In the genomic region with DNA sequence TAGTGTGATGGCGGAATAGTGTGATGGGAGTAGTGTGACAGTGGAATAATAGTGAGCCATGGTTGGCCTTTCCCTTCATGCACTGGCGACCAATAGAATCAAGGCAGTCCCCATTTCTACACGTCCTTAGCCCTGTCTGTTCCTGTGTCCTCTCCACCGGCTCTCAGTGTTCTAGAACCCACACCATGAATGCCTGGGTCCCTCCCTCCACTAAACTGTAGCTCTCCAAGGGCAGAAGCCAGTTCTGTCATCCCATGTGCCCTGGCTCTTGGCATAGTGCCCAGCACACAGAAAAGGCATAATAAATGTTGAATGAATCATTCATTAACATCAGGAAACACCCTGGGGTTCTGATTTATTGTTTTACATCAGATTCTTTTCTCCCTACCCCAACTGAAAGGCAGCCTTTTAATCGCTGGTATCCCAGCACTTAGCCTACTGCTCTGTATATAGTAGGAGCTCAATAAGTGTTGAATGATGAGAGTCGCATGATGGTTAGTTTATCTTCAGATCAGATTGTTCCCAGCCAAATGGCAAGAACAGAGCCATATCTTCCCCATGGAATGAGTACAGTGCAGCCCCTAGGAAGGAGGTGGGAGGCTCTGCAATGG, we compare ENCODE assay signal across 14 cellular contexts.
DNase-seq lines count a peak whose midpoint lies in the region; ATAC-seq and TF ChIP-seq lines count a peak whose summit lies in the region.
"Had no signal": no experiment of that assay in that cellular context is flagged by ENCODE, and none has a peak within 500 bp of the region (broad histone marks: within the 10 kb centered on the region; RNA-seq: fewer than 3 reads in every experiment).

No MANE protein-coding gene starts in this region.

- H3K79me2 ChIP-seq in SK-N-SH (ENCODE audit: insufficient read depth): no peaks in the 10 kb centered on the region
- no peaks in the 10 kb centered on the region for H3K79me2 ChIP-seq in osteoblast (ENCODE audit: insufficient read depth, low read length)

- H3K4me2 ChIP-seq in SK-N-SH: no peak overlapping the region
- H3K4me2 ChIP-seq in osteoblast (ENCODE audit: insufficient read depth, low read length): no peak overlapping the region

- no peak for TF ChIP-seq RAD21 in SK-N-SH (IDR thresholded peaks at IDR 0.05; ENCODE audit: low read length)

- no peak for DNase-seq in SK-N-SH
- DNase-seq in EL: peak; percentile 23
- peak; percentile 67 for DNase-seq in activated CD8-positive, alpha-beta T cell treated with anti-CD3 and anti-CD28 coated beads, Interleukin-2, amount 10 ng/mL, durations not matched to agents 7 days and 5 days
- DNase-seq in glomerular visceral epithelial cell (ENCODE audit: extremely low spot score): peak; percentile 32
- DNase-seq in osteoblast (ENCODE audit: insufficient read length, low spot score, missing footprints): no peak
- no peak for DNase-seq in inferior parietal cortex (ENCODE audit: extremely low spot score)
- DNase-seq in activated gamma-delta T cell treated with Interleukin-2 at 50 U/mL for 16 hours: no peak
- DNase-seq: COR-L47, NCI-H1105, occipital lobe, SHP77 treated with DMSO at 0.1 percent for 48 hours, uterus had no signal

- 82% methylated on average over 6 of the region's 6 CpGs for WGBS in SK-N-SH (ENCODE audit: low lambda C conversion rate)

- H3K4me3 ChIP-seq in SK-N-SH (ENCODE audit: low read depth in 2 of 2, low read length in 1 of 2) (no peak overlapping the region), osteoblast (ENCODE audit: insufficient read depth, low read length) (no peak overlapping the region)
- H3K4me3 ChIP-seq: breast epithelium, uterus had no signal

- no peak overlapping the region for H3K27ac Mint-ChIP-seq in activated CD8-positive, alpha-beta T cell treated with anti-CD3 and anti-CD28 coated beads, Interleukin-2, amount 10 ng/mL, durations not matched to agents 7 days and 5 days

- H3K36me3 Mint-ChIP-seq in activated CD8-positive, alpha-beta T cell treated with anti-CD3 and anti-CD28 coated beads, Interleukin-2, amount 10 ng/mL, durations not matched to agents 7 days and 5 days (ENCODE audit: low read depth): no peaks in the 10 kb centered on the region

- POLR2A ChIA-PET in SK-N-SH (lab: Yijun Ruan, JAX): no interaction called here
- POLR2A ChIA-PET in activated CD8-positive, alpha-beta T cell treated with anti-CD3 and anti-CD28 coated beads, Interleukin-2, amount 10 ng/mL, durations not matched to agents 7 days and 5 days (lab: Charles Lee): no interaction called here

- ATAC-seq in SK-N-SH treated with all-trans-retinoic acid at 6 μM for 48 hours: peak; percentile 21; the same call in 1 of the 3 replicates
- ATAC-seq in activated CD8-positive, alpha-beta T cell treated with anti-CD3 and anti-CD28 coated beads, Interleukin-2, amount 10 ng/mL, durations not matched to agents 7 days and 5 days: peak; percentile 55

- no peaks in the 10 kb centered on the region for H3F3A ChIP-seq in SK-N-SH (replicated peaks; ENCODE audit: insufficient read depth)

- no peaks in the 10 kb centered on the region for H3K9me2 ChIP-seq in SK-N-SH

- H3K27ac ChIP-seq in SK-N-SH (ENCODE audit: low read depth in 2 of 2, low read length in 1 of 2) (no peak overlapping the region), osteoblast (ENCODE audit: low read depth, low read length) (no peak overlapping the region)
- H3K27ac ChIP-seq: breast epithelium, uterus had no signal

- H3K4me1 ChIP-seq in SK-N-SH (ENCODE audit: control insufficient read depth in 1 of 2, insufficient read depth in 2 of 2, low read depth in 1 of 2, low read length in 1 of 2) (no peaks in the 10 kb centered on the region; a peak in 1 of 4 replicates), osteoblast (ENCODE audit: insufficient read depth, low read length) (no peaks in the 10 kb centered on the region)
- H3K4me1 ChIP-seq: breast epithelium, uterus had no signal

- no peak overlapping the region for H2AFZ ChIP-seq in SK-N-SH (ENCODE audit: low read depth)
- H2AFZ ChIP-seq in osteoblast (ENCODE audit: low read length): no peak overlapping the region

- no peaks in the 10 kb centered on the region for H3K36me3 ChIP-seq in SK-N-SH (replicated peaks in 1 of 2; ENCODE audit: control insufficient read depth in 1 of 2, insufficient read depth in 2 of 2, low read length in 1 of 2)
- H3K36me3 ChIP-seq in osteoblast (ENCODE audit: insufficient read depth, low read length): no peaks in the 10 kb centered on the region
- H3K36me3 ChIP-seq: breast epithelium, uterus had no signal

- no peak overlapping the region for H3K9ac ChIP-seq in SK-N-SH

- H4K20me1 ChIP-seq in SK-N-SH (ENCODE audit: insufficient read depth) (no peaks in the 10 kb centered on the region), osteoblast (ENCODE audit: insufficient read depth, low read length) (no peaks in the 10 kb centered on the region)

- TF ChIP-seq EP300 in SK-N-SH (IDR thresholded peaks at IDR 0.05; ENCODE audit: borderline replicate concordance in 1 of 2, low read depth in 1 of 2, low read length in 1 of 2): no peak

- no peaks in the 10 kb centered on the region for H3K9me3 Mint-ChIP-seq in activated CD8-positive, alpha-beta T cell treated with anti-CD3 and anti-CD28 coated beads, Interleukin-2, amount 10 ng/mL, durations not matched to agents 7 days and 5 days (ENCODE audit: insufficient read depth)

- H3K9me3 ChIP-seq in SK-N-SH (no peaks in the 10 kb centered on the region), osteoblast (ENCODE audit: low read depth, low read length) (no peaks in the 10 kb centered on the region)
- H3K9me3 ChIP-seq: breast epithelium, uterus had no signal

- CTCF ChIA-PET in SK-N-SH (lab: Yijun Ruan, JAX): no interaction called here
- CTCF ChIA-PET in activated CD8-positive, alpha-beta T cell treated with anti-CD3 and anti-CD28 coated beads, Interleukin-2, amount 10 ng/mL, durations not matched to agents 7 days and 5 days (lab: Charles Lee): no interaction called here

- H3K4me1 Mint-ChIP-seq in activated CD8-positive, alpha-beta T cell treated with anti-CD3 and anti-CD28 coated beads, Interleukin-2, amount 10 ng/mL, durations not matched to agents 7 days and 5 days (ENCODE audit: low read depth): no peaks in the 10 kb centered on the region

- TF ChIP-seq CTCF in SK-N-SH (IDR thresholded peaks at IDR 0.05) (no peak), osteoblast (IDR thresholded peaks at IDR 0.05; ENCODE audit: extremely low read depth, low read depth, low read length) (no peak)

- H3K27me3 ChIP-seq in SK-N-SH (ENCODE audit: insufficient read depth): no peaks in the 10 kb centered on the region
- no peaks in the 10 kb centered on the region for H3K27me3 ChIP-seq in osteoblast (ENCODE audit: insufficient read depth, low read length)
- H3K27me3 ChIP-seq: breast epithelium, uterus had no signal

- no peak overlapping the region for H3K4me3 Mint-ChIP-seq in activated CD8-positive, alpha-beta T cell treated with anti-CD3 and anti-CD28 coated beads, Interleukin-2, amount 10 ng/mL, durations not matched to agents 7 days and 5 days

- peaks cover 7% of the 10 kb centered on the region for H3K27me3 Mint-ChIP-seq in activated CD8-positive, alpha-beta T cell treated with anti-CD3 and anti-CD28 coated beads, Interleukin-2, amount 10 ng/mL, durations not matched to agents 7 days and 5 days (ENCODE audit: low read depth)

TF ChIP-seq in SK-N-SH treated with all-trans-retinoic acid at 6 μM for 48 hours, 23 proteins besides CTCF, POLR2A, EP300 and RAD21 (continues in another document):
- TF ChIP-seq PPARA (CRISPR knock-in tag; IDR thresholded peaks at IDR 0.05; ENCODE audit: borderline replicate concordance) (no peak), ESRRG (CRISPR knock-in tag; IDR thresholded peaks at IDR 0.05) (no peak), ZNF8 (CRISPR knock-in tag; IDR thresholded peaks at IDR 0.05) (no peak), ARNTL (CRISPR knock-in tag; IDR thresholded peaks at IDR 0.05; ENCODE audit: borderline replicate concordance, low read depth) (no peak), ZNF565 (CRISPR knock-in tag; conservative IDR thresholded peaks at IDR 0.05; ENCODE audit: low read depth) (no peak), ZNF70 (CRISPR knock-in tag; IDR thresholded peaks at IDR 0.05) (no peak), ZC3H10 (CRISPR knock-in tag; IDR thresholded peaks at IDR 0.05) (no peak)
- TF ChIP-seq, protein P1, sequence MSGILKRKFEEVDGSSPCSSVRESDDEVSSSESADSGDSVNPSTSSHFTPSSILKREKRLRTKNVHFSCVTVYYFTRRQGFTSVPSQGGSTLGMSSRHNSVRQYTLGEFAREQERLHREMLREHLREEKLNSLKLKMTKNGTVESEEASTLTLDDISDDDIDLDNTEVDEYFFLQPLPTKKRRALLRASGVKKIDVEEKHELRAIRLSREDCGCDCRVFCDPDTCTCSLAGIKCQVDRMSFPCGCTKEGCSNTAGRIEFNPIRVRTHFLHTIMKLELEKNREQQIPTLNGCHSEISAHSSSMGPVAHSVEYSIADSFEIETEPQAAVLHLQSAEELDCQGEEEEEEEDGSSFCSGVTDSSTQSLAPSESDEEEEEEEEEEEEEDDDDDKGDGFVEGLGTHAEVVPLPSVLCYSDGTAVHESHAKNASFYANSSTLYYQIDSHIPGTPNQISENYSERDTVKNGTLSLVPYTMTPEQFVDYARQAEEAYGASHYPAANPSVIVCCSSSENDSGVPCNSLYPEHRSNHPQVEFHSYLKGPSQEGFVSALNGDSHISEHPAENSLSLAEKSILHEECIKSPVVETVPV (CRISPR knock-in tag; IDR thresholded peaks at IDR 0.05): no peak

TF ChIP-seq in SK-N-SH, 30 proteins besides CTCF, POLR2A, EP300 and RAD21 (continues in another document):
- TF ChIP-seq, protein P2, sequence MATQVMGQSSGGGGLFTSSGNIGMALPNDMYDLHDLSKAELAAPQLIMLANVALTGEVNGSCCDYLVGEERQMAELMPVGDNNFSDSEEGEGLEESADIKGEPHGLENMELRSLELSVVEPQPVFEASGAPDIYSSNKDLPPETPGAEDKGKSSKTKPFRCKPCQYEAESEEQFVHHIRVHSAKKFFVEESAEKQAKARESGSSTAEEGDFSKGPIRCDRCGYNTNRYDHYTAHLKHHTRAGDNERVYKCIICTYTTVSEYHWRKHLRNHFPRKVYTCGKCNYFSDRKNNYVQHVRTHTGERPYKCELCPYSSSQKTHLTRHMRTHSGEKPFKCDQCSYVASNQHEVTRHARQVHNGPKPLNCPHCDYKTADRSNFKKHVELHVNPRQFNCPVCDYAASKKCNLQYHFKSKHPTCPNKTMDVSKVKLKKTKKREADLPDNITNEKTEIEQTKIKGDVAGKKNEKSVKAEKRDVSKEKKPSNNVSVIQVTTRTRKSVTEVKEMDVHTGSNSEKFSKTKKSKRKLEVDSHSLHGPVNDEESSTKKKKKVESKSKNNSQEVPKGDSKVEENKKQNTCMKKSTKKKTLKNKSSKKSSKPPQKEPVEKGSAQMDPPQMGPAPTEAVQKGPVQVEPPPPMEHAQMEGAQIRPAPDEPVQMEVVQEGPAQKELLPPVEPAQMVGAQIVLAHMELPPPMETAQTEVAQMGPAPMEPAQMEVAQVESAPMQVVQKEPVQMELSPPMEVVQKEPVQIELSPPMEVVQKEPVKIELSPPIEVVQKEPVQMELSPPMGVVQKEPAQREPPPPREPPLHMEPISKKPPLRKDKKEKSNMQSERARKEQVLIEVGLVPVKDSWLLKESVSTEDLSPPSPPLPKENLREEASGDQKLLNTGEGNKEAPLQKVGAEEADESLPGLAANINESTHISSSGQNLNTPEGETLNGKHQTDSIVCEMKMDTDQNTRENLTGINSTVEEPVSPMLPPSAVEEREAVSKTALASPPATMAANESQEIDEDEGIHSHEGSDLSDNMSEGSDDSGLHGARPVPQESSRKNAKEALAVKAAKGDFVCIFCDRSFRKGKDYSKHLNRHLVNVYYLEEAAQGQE (IDR thresholded peaks at IDR 0.05; ENCODE audit: low read depth, low read length): no peak

Comparison
In these comparisons a context has a peak if more than half of its experiments do, and no peak if none do; other contexts are left out.
1. DNase-seq: peak in EL (single experiment), activated CD8-positive, alpha-beta T cell treated with anti-CD3 and anti-CD28 coated beads, Interleukin-2, amount 10 ng/mL, durations not matched to agents 7 days and 5 days (single experiment) and glomerular visceral epithelial cell (single experiment); none in SK-N-SH (single experiment), osteoblast (single experiment), inferior parietal cortex (single experiment) and activated gamma-delta T cell treated with Interleukin-2 at 50 U/mL for 16 hours (single experiment).